8 cellular contexts compared by ENCODE assay signal in genomic region chr21:33069994-33070811, GRCh38. TPM values are rescaled to one million over a fixed set of nuclear protein-coding genes. Genes with fewer than 3 reads are reported as not detected.
DNase-seq lines count a peak whose midpoint lies in the region; ATAC-seq and TF ChIP-seq lines count a peak whose summit lies in the region.

A gene with protein sequence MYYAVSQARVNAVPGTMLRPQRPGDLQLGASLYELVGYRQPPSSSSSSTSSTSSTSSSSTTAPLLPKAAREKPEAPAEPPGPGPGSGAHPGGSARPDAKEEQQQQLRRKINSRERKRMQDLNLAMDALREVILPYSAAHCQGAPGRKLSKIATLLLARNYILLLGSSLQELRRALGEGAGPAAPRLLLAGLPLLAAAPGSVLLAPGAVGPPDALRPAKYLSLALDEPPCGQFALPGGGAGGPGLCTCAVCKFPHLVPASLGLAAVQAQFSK (plus strand): TSS chr21:33070141. CDS start chr21:33070247, 106 bp downstream.

- TF ChIP-seq POLR2A in right lobe of liver (IDR thresholded peaks at IDR 0.05): no peak

- BruUV-seq in Calu3 (replicated peaks; lab: Mats Ljungman, UMichigan): no TSS peak

- H3K9me3 Mint-ChIP-seq in Calu3 (ENCODE audit: low read depth, unreplicated experiment) (no peaks in the 10 kb centered on the region), chondrocyte (ENCODE audit: low read depth) (peaks cover 6% of the 10 kb centered on the region)

- peak within 1 kb of the TSS; percentile 7 to 38 (median 14) for H3K4me3 ChIP-seq in right lobe of liver

- no peak within 1 kb of the TSS for H3K27ac ChIP-seq in right lobe of liver

- TF ChIP-seq CTCF in Calu3 (IDR thresholded peaks at IDR 0.05; ENCODE audit: unreplicated experiment): no peak
- TF ChIP-seq CTCF in chondrocyte (IDR thresholded peaks at IDR 0.05): no peak
- TF ChIP-seq CTCF in right lobe of liver (IDR thresholded peaks at IDR 0.05): no peak

- H3K27me3 Mint-ChIP-seq in Calu3 (ENCODE audit: unreplicated experiment) (peaks cover 66% of the 10 kb centered on the region), chondrocyte (ENCODE audit: low read depth) (peaks cover 80% of the 10 kb centered on the region)

- H3K27me3 ChIP-seq in right lobe of liver: peaks cover 0 to 41% of the 10 kb centered on the region in 2 donors

- CTCF ChIA-PET in Calu3 (lab: Charles Lee): no interaction called here

- H3K36me3 Mint-ChIP-seq in Calu3 (ENCODE audit: insufficient read depth, unreplicated experiment) (no peaks in the 10 kb centered on the region), chondrocyte (ENCODE audit: low read depth) (peaks cover 3% of the 10 kb centered on the region)

- H3K4me3 Mint-ChIP-seq in Calu3 (ENCODE audit: low read depth, unreplicated experiment) (no peak within 1 kb of the TSS), chondrocyte (ENCODE audit: unreplicated experiment) (peak within 1 kb of the TSS; percentile 60)

- WGBS in right lobe of liver (ENCODE audit: insufficient coverage, low coverage, low lambda C conversion rate, missing lambda C conversion rate): 1% methylated on average over 31 of the region's 95 CpGs

- H3K4me1 Mint-ChIP-seq in Calu3 (ENCODE audit: low read depth, unreplicated experiment) (no peaks in the 10 kb centered on the region), chondrocyte (ENCODE audit: low read depth) (peaks cover 14% of the 10 kb centered on the region)

- ATAC-seq in right lobe of liver: peak; percentile 59 to 64 (median 60)
- ATAC-seq in HG03457 (IDR thresholded peaks at IDR 0.05; ENCODE audit: unreplicated experiment): no peak

- peaks cover 0 to 20% (median 6%) of the 10 kb centered on the region in 4 donors for H3K4me1 ChIP-seq in right lobe of liver

- no peaks in the 10 kb centered on the region for H3K36me3 ChIP-seq in right lobe of liver

- H3K27ac Mint-ChIP-seq in Calu3 (ENCODE audit: unreplicated experiment) (no peak within 1 kb of the TSS), chondrocyte (ENCODE audit: unreplicated experiment) (no peak within 1 kb of the TSS)

- DNase-seq in Calu3: peak; percentile 3
- DNase-seq in HUDEP-2 (lab: John Stamatoyannopoulos, UW; ENCODE audit: unreplicated experiment in 76 of 76): peak in 73 of 76 experiments; percentile 45 to 95 (median 88)
- peak; percentile 60 for DNase-seq in SW480 (ENCODE audit: low spot score)
- no peak for DNase-seq in chondrocyte (ENCODE audit: low spot score)
- DNase-seq in right lobe of liver: peak; percentile 53 to 69 (median 57)
- peak; percentile 15 to 36 for DNase-seq in stimulated activated CD8-positive, alpha-beta memory T cell treated with anti-CD3 and anti-CD28 coated beads, Interleukin-2, amount 100 ng/mL, for 48 hours (ENCODE audit: low read depth in 2 of 2)
- no peak for DNase-seq in HCEC 1CT

- intact Hi-C loops in Calu3 (cut with micrococcal nuclease; ENCODE audit: unreplicated experiment): no loop called here
- intact Hi-C loops in right lobe of liver (cut with DNase I): no loop called here

- H3K9me3 ChIP-seq in right lobe of liver: no peaks in the 10 kb centered on the region

RNA-seq across cellular contexts. Expression of the gene that starts here (rescaled TPM):
- total RNA-seq in Calu3 (2022) (not detected in 2 replicates), chondrocyte (not detected in 3 replicates), right lobe of liver (not detected)

Comparison
In these comparisons a context has a peak if more than half of its experiments do, and no peak if none do; other contexts are left out.
1. Peak in DNase-seq in Calu3; RNA of the gene not detected or under 1 TPM.
2. Peak in DNase-seq, ATAC-seq and H3K4me3 ChIP-seq in right lobe of liver; RNA of the gene not detected or under 1 TPM.
3. DNase-seq: peak in HUDEP-2 (73 of 76), SW480 (single experiment) and stimulated activated CD8-positive, alpha-beta memory T cell treated with anti-CD3 and anti-CD28 coated beads, Interleukin-2, amount 100 ng/mL, for 48 hours (2 of 2); none in chondrocyte (single experiment) and HCEC 1CT (single experiment).